In genomic region chr4:180950377-180950776, GRCh38 we compare ENCODE assay signal across 31 cellular contexts.
"Had no signal": no experiment of that assay in that cellular context is flagged by ENCODE, and none has a peak within 500 bp of the region (broad histone marks: within the 10 kb centered on the region; RNA-seq: fewer than 3 reads in every experiment).

No MANE protein-coding gene starts in this region.

- DNase-seq: activated B cell treated with CpG ODN at 0.5 μM for 24 hours; activated CD4-positive, alpha-beta T cell treated with anti-CD3 and anti-CD28 coated beads for 48 hours; activated CD4-positive, alpha-beta T cell treated with anti-CD3 and anti-CD28 coated beads, Interleukin-2, amount 50 U/mL, for 1 hour; activated CD4-positive, alpha-beta T cell treated with anti-CD3 and anti-CD28 coated beads, Interleukin-2, amount 50 U/mL, for 48 hours; activated CD8-positive, alpha-beta memory T cell treated with anti-CD3 and anti-CD28 coated beads for 24 hours; activated CD8-positive, alpha-beta T cell treated with anti-CD3 and anti-CD28 coated beads for 36 hours; activated effector memory CD4-positive, alpha-beta T cell treated with Interleukin-2 at 50 U/mL for 16 hours; activated gamma-delta T cell treated with Interleukin-2 at 50 U/mL for 16 hours; activated naive CD4-positive, alpha-beta T cell treated with anti-CD3 and anti-CD28 coated beads, Interleukin-2, amount 50 U/mL, for 16 hours; activated naive CD4-positive, alpha-beta T cell treated with Interleukin-2 at 50 U/mL for 16 hours; activated naive CD8-positive, alpha-beta T cell treated with anti-CD3 and anti-CD28 coated beads, Interleukin-2, amount 50 U/mL, for 24 hours; activated T-cell treated with anti-CD3 and anti-CD28 coated beads, Interleukin-2, amount 50 U/mL, for 4 hours; caudate nucleus; cortex of kidney; dermis blood vessel endothelial cell; effector CD4-positive, alpha-beta T cell; effector memory CD8-positive, alpha-beta T cell; gastrocnemius medialis; glutamatergic neuron; heart left ventricle; T-cell; T1000; WERI-Rb-1 had no signal

- H3K9me3 Mint-ChIP-seq: activated T-cell treated with anti-CD3 and anti-CD28 coated beads, Interleukin-2, amount 50 U/mL, for 4 hours; brain; effector memory CD8-positive, alpha-beta T cell; T-helper 1 cell treated with Interleukin-12 subunit alpha and Interleukin-12 subunit beta and Interleukin-4 antibody, amounts not matched to agents 30 μg/mL and 1 μg/mL, for 36 hours had no signal

- H3K27me3 ChIP-seq: ascending aorta, foreskin keratinocyte, gastrocnemius medialis, heart left ventricle had no signal

- ATAC-seq: activated CD4-positive, CD25-positive, alpha-beta regulatory T cell treated with anti-CD3 and anti-CD28 coated beads, Interleukin-2, amount 50 U/mL, for 24 hours; activated CD8-positive, alpha-beta T cell treated with anti-CD3 and anti-CD28 coated beads for 36 hours; activated naive CD8-positive, alpha-beta T cell treated with anti-CD3 and anti-CD28 coated beads, Interleukin-2, amount 50 U/mL, for 24 hours; activated T-cell treated with anti-CD3 and anti-CD28 coated beads, Interleukin-2, amount 50 U/mL, for 4 hours; activated T-helper 17 cell treated with anti-CD3 and anti-CD28 coated beads, Interleukin-2, amount 50 U/mL, for 72 hours; effector memory CD8-positive, alpha-beta T cell; gastrocnemius medialis; heart left ventricle; T-cell had no signal

- H3K4me1 Mint-ChIP-seq: activated B cell treated with CpG ODN at 0.5 μM for 24 hours; activated naive CD8-positive, alpha-beta T cell treated with anti-CD3 and anti-CD28 coated beads, Interleukin-2, amount 50 U/mL, for 24 hours; activated T-helper 17 cell treated with anti-CD3 and anti-CD28 coated beads, Interleukin-2, amount 50 U/mL, for 72 hours; T-cell had no signal

- H3K4me3 ChIP-seq: ascending aorta, gastrocnemius medialis, heart left ventricle had no signal

- H3K36me3 ChIP-seq: ascending aorta, gastrocnemius medialis, heart left ventricle, WERI-Rb-1 had no signal

- H3K27ac Mint-ChIP-seq: activated B cell treated with CpG ODN at 0.5 μM for 24 hours; activated CD8-positive, alpha-beta T cell treated with anti-CD3 and anti-CD28 coated beads for 36 hours; activated naive CD8-positive, alpha-beta T cell; activated naive CD8-positive, alpha-beta T cell treated with anti-CD3 and anti-CD28 coated beads, Interleukin-2, amount 50 U/mL, for 24 hours; activated T-helper 17 cell treated with anti-CD3 and anti-CD28 coated beads, Interleukin-2, amount 50 U/mL, for 72 hours; brain; effector memory CD8-positive, alpha-beta T cell; T-cell; T-helper 1 cell treated with Interleukin-12 subunit alpha and Interleukin-12 subunit beta and Interleukin-4 antibody, amounts not matched to agents 30 μg/mL and 1 μg/mL, for 36 hours had no signal

- H3K36me3 Mint-ChIP-seq: activated naive CD8-positive, alpha-beta T cell; brain; T-cell had no signal

- H3K27ac ChIP-seq: ascending aorta, foreskin keratinocyte, gastrocnemius medialis, heart left ventricle, WERI-Rb-1 had no signal

- H3K4me1 ChIP-seq: ascending aorta, foreskin keratinocyte, gastrocnemius medialis, heart left ventricle had no signal

- H3K9me3 ChIP-seq: ascending aorta, gastrocnemius medialis, heart left ventricle had no signal

- H3K27me3 Mint-ChIP-seq: activated B cell treated with CpG ODN at 0.5 μM for 24 hours; activated CD8-positive, alpha-beta T cell treated with anti-CD3 and anti-CD28 coated beads for 36 hours; activated naive CD8-positive, alpha-beta T cell; activated naive CD8-positive, alpha-beta T cell treated with anti-CD3 and anti-CD28 coated beads, Interleukin-2, amount 50 U/mL, for 24 hours; activated T-helper 17 cell treated with anti-CD3 and anti-CD28 coated beads, Interleukin-2, amount 50 U/mL, for 72 hours; effector memory CD8-positive, alpha-beta T cell; T-cell had no signal

- FAIRE-seq: colon had no signal

- H3K4me3 Mint-ChIP-seq: activated B cell treated with CpG ODN at 0.5 μM for 24 hours; activated CD8-positive, alpha-beta T cell treated with anti-CD3 and anti-CD28 coated beads for 36 hours; activated naive CD8-positive, alpha-beta T cell; activated naive CD8-positive, alpha-beta T cell treated with anti-CD3 and anti-CD28 coated beads, Interleukin-2, amount 50 U/mL, for 24 hours; activated T-cell treated with anti-CD3 and anti-CD28 coated beads, Interleukin-2, amount 50 U/mL, for 4 hours; activated T-helper 17 cell treated with anti-CD3 and anti-CD28 coated beads, Interleukin-2, amount 50 U/mL, for 72 hours; brain; effector memory CD8-positive, alpha-beta T cell; T-cell; T-helper 1 cell treated with Interleukin-12 subunit alpha and Interleukin-12 subunit beta and Interleukin-4 antibody, amounts not matched to agents 30 μg/mL and 1 μg/mL, for 36 hours had no signal
